9 cellular contexts compared by ENCODE assay signal in the genomic region with DNA sequence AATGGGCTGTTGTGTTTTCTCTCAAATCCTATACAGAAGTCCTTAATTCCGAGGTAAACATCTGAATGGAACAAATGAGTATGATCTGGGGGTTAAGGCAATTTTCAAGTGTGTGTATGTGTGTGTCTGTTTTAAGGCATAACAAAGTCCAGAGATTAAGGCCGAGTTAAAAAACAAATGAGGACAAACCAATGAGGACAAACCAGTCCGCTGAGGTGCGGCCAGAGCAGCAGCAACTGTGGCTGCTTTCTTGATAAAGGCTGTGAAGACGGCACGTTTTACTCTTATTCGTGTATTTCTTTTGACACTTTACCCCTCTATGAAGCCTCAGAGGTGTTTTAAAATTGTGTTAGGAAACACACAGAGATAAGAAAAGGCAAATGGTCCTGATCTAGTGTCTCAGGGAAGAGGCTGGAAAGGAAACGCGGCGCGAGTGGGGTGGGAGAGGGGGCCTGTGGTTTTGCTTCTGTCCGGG. TPM values are rescaled to one million over a fixed set of nuclear protein-coding genes. Genes with fewer than 3 reads are reported as not detected.
A peak's percentile ranks its signal among the peaks of the same experiment; 100 is the strongest.
DNase-seq lines count a peak whose midpoint lies in the region; ATAC-seq, FAIRE-seq and TF ChIP-seq lines count a peak whose summit lies in the region.
"Had no signal": no experiment of that assay in that cellular context is flagged by ENCODE, and none has a peak within 500 bp of the region (broad histone marks: within the 10 kb centered on the region; RNA-seq: fewer than 3 reads in every experiment).

No MANE protein-coding gene starts in this region.

- H3K36me3 ChIP-seq in kidney (ENCODE audit: control insufficient read depth in 1 of 2, insufficient read depth in 2 of 2, low read length in 2 of 2) (no peaks in the 10 kb centered on the region), thymus (ENCODE audit: control insufficient read depth, insufficient read depth) (no peaks in the 10 kb centered on the region)
- H3K36me3 ChIP-seq: BLaER1 treated with 17β-estradiol and CSF1 and Interleukin-3, amounts not matched to agents 10 nM and 100 nM had no signal

- in situ Hi-C loops in astrocyte of the cerebellum (cut with HindIII; ENCODE audit: low sequenced_read_pairs): no loop called here

- H3K27ac ChIP-seq in kidney (ENCODE audit: low read depth in 2 of 2, low read length in 2 of 2) (peak overlapping the region; percentile 95), thymus (ENCODE audit: low read depth) (peak overlapping the region; percentile 22)
- H3K27ac ChIP-seq: BLaER1 treated with 17β-estradiol and CSF1 and Interleukin-3, amounts not matched to agents 10 nM and 100 nM had no signal

- TF ChIP-seq CTCF in astrocyte of the cerebellum (IDR thresholded peaks at IDR 0.05; ENCODE audit: low read depth, low read length, missing control alignments) (no peak), kidney (IDR thresholded peaks at IDR 0.05; ENCODE audit: borderline replicate concordance, extremely low read depth, insufficient read depth) (no peak)

- no peak for FAIRE-seq in kidney (lab: Jason Lieb, UNC)

- peaks cover 18% of the 10 kb centered on the region for H3K27me3 ChIP-seq in thymus (ENCODE audit: control insufficient read depth, insufficient read depth)

- peaks cover 2 to 7% of the 10 kb centered on the region in 2 donors for H3K4me1 ChIP-seq in kidney (ENCODE audit: control insufficient read depth in 1 of 2, insufficient read depth in 1 of 2, low read depth in 1 of 2, low read length in 2 of 2)
- no peaks in the 10 kb centered on the region for H3K4me1 ChIP-seq in thymus (ENCODE audit: control insufficient read depth, insufficient read depth, low read length)
- H3K4me1 ChIP-seq: BLaER1 treated with 17β-estradiol and CSF1 and Interleukin-3, amounts not matched to agents 10 nM and 100 nM had no signal

- intact Hi-C loops in kidney (cut with DNase I): no loop called here

- H3K9me3 ChIP-seq in kidney (ENCODE audit: control insufficient read depth in 1 of 2, low read length in 2 of 2) (no peaks in the 10 kb centered on the region), thymus (ENCODE audit: control insufficient read depth) (no peaks in the 10 kb centered on the region)

- H3K9ac ChIP-seq in kidney (ENCODE audit: low read length in 2 of 2): peak overlapping the region; percentile 83 to 91
- H3K9ac ChIP-seq: BLaER1 treated with 17β-estradiol and CSF1 and Interleukin-3, amounts not matched to agents 10 nM and 100 nM had no signal

- DNase-seq in NCI-H748 (lab: John Stamatoyannopoulos, UW; ENCODE audit: unreplicated experiment): peak; percentile 50
- DNase-seq in NCI-H748 treated with DMSO at 0.1 percent for 48 hours (lab: John Stamatoyannopoulos, UW): no peak
- peak; percentile 8 for DNase-seq in astrocyte of the cerebellum (ENCODE audit: low read depth)
- DNase-seq in kidney: no peak
- DNase-seq in SIG-M5 treated with dmso at 0.1 percent for 504 hours (lab: John Stamatoyannopoulos, UW; ENCODE audit: unreplicated experiment): no peak

- peak overlapping the region; percentile 81 for H3K4me3 ChIP-seq in astrocyte of the cerebellum (ENCODE audit: low read depth, low read length)
- H3K4me3 ChIP-seq in kidney (ENCODE audit: low read length in 2 of 2): peak overlapping the region; percentile 84 to 93
- H3K4me3 ChIP-seq in thymus (ENCODE audit: low read length): peak overlapping the region; percentile 31
- H3K4me3 ChIP-seq: BLaER1 treated with 17β-estradiol and CSF1 and Interleukin-3, amounts not matched to agents 10 nM and 100 nM had no signal

- WGBS in thymus: 9% methylated on average over 12 of the region's 12 CpGs

- ATAC-seq in activated CD4-positive, CD25-positive, alpha-beta regulatory T cell treated with anti-CD3 and anti-CD28 coated beads, Interleukin-2, amount 50 U/mL, for 24 hours: no peak
- ATAC-seq in GM19035 (IDR thresholded peaks at IDR 0.05; ENCODE audit: unreplicated experiment): no peak

RNA-seq across cellular contexts. Expression of a gene that starts 0.5 kb away (rescaled TPM):
- 34.4 TPM for total RNA-seq in kidney
- 12.2 TPM for polyA plus RNA-seq in kidney (ENCODE audit: insufficient read depth, low read depth, low replicate concordance)
- polyA plus RNA-seq in thymus: 4.1 TPM

Comparison
In these comparisons a context has a peak if more than half of its experiments do, and no peak if none do; other contexts are left out.
1. DNase-seq: peak in NCI-H748 (single experiment) and astrocyte of the cerebellum (single experiment); none in NCI-H748 treated with DMSO at 0.1 percent for 48 hours (single experiment), kidney (single experiment) and SIG-M5 treated with dmso at 0.1 percent for 504 hours (single experiment).
2. H3K4me3 ChIP-seq: peak in every context shown above with its lines; median percentile 88 in kidney; 81 in astrocyte of the cerebellum; 31 in thymus.